In genomic region chr4:183101956-183102480, GRCh38 we compare ENCODE assay signal across 1 cellular context.
TF ChIP-seq lines count a peak whose summit lies in the region.

No MANE protein-coding gene starts in this region.

TF ChIP-seq in HepG2, 621 proteins besides CTCF, POLR2A, EP300 and RAD21 (continued from another document and continues in another):
- TF ChIP-seq ARID4A (CRISPR knock-in tag; IDR thresholded peaks at IDR 0.05; ENCODE audit: borderline replicate concordance) = peak; percentile 51; the same call in 1 of the 2 replicates
- TF ChIP-seq ZNF577 (CRISPR knock-in tag; IDR thresholded peaks at IDR 0.05; ENCODE audit: borderline replicate concordance, low read depth) = no peak
- TF ChIP-seq FOXA1 (IDR thresholded peaks at IDR 0.05) = peak; percentile 31; the same call in 1 of the 2 replicates
- TF ChIP-seq FOXA1 (CRISPR knock-in tag; IDR thresholded peaks at IDR 0.05) = peak; percentile 88
- peak; percentile 88 for TF ChIP-seq ZBTB21 (CRISPR knock-in tag; IDR thresholded peaks at IDR 0.05)
- no peak for TF ChIP-seq LCORL (IDR thresholded peaks at IDR 0.05)
- peak; percentile 62; the same call in 1 of the 2 replicates for TF ChIP-seq LCORL (CRISPR knock-in tag; IDR thresholded peaks at IDR 0.05)
- no peak for TF ChIP-seq TAF15 (IDR thresholded peaks at IDR 0.05; ENCODE audit: low read depth, low read length, poor library complexity, severe bottlenecking)
- TF ChIP-seq NBN (conservative IDR thresholded peaks at IDR 0.05) = no peak
- TF ChIP-seq ZNF382 (CRISPR knock-in tag; IDR thresholded peaks at IDR 0.05; ENCODE audit: borderline replicate concordance) = no peak
- 0 out of 4 replicates have a peak, but pooled peaks of 1 of the 2 experiments have one; percentile 22 for TF ChIP-seq NR2F1 (CRISPR knock-in tag; IDR thresholded peaks at IDR 0.05)
- TF ChIP-seq RARA (CRISPR knock-in tag; IDR thresholded peaks at IDR 0.05) = peak; percentile 56
- peak; percentile 46; the same call in 1 of the 2 replicates for TF ChIP-seq SNAPC2 (CRISPR knock-in tag; IDR thresholded peaks at IDR 0.05)
- TF ChIP-seq ZBTB43 (CRISPR knock-in tag; conservative IDR thresholded peaks at IDR 0.05) = peak; percentile 99
- TF ChIP-seq, protein P1, sequence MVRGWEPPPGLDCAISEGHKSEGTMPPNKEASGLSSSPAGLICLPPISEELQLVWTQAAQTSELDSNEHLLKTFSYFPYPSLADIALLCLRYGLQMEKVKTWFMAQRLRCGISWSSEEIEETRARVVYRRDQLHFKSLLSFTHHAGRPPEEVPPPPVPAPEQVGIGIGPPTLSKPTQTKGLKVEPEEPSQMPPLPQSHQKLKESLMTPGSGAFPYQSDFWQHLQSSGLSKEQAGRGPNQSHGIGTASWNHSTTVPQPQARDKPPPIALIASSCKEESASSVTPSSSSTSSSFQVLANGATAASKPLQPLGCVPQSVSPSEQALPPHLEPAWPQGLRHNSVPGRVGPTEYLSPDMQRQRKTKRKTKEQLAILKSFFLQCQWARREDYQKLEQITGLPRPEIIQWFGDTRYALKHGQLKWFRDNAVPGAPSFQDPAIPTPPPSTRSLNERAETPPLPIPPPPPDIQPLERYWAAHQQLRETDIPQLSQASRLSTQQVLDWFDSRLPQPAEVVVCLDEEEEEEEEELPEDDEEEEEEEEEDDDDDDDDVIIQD (CRISPR knock-in tag; IDR thresholded peaks at IDR 0.05; ENCODE audit: low read depth) = peak; percentile 77; the same call in 1 of the 2 replicates
- peak; percentile 88 for TF ChIP-seq FOXA3 (CRISPR knock-in tag; IDR thresholded peaks at IDR 0.05)
- TF ChIP-seq ZNF878 (CRISPR knock-in tag; IDR thresholded peaks at IDR 0.05) = no peak
- 0 out of 2 replicates have a peak, but pooled peaks have one; percentile 53 for TF ChIP-seq ZNF614 (CRISPR knock-in tag; IDR thresholded peaks at IDR 0.05; ENCODE audit: borderline replicate concordance)
- TF ChIP-seq ZZZ3 (CRISPR knock-in tag; IDR thresholded peaks at IDR 0.05; ENCODE audit: borderline replicate concordance) = no peak
- no peak for TF ChIP-seq PLRG1 (conservative IDR thresholded peaks at IDR 0.05)
- TF ChIP-seq STAT5B (CRISPR knock-in tag; IDR thresholded peaks at IDR 0.05) = no peak
- peak; percentile 92 for TF ChIP-seq TEAD3 (CRISPR knock-in tag; optimal IDR thresholded peaks at IDR 0.05; ENCODE audit: borderline replicate concordance)
- no peak for TF ChIP-seq ZNF20 (CRISPR knock-in tag; IDR thresholded peaks at IDR 0.05)
- no peak; the same call in 1 of the 2 replicates for TF ChIP-seq ZBTB20 (CRISPR knock-in tag; IDR thresholded peaks at IDR 0.05; ENCODE audit: borderline replicate concordance, low read depth)
- TF ChIP-seq FOXP1 (IDR thresholded peaks at IDR 0.05) = no peak
- peak; percentile 65 for TF ChIP-seq FOXP1 (CRISPR knock-in tag; IDR thresholded peaks at IDR 0.05)
- no peak for TF ChIP-seq SOX13 (IDR thresholded peaks at IDR 0.05)
- TF ChIP-seq SOX13 (CRISPR knock-in tag; conservative IDR thresholded peaks at IDR 0.05 in 1 of 2, IDR thresholded peaks at IDR 0.05 in 1 of 2) = peak in 1 of 2 experiments; percentile 87; a peak in 2 of 4 replicates
- no peak for TF ChIP-seq ZNF30 (CRISPR knock-in tag; IDR thresholded peaks at IDR 0.05)
- 0 out of 2 replicates have a peak, but pooled peaks have one; percentile 8 for TF ChIP-seq CEBPB (IDR thresholded peaks at IDR 0.05; ENCODE audit: borderline replicate concordance, low read depth, low read length)
- TF ChIP-seq ZNF547 (CRISPR knock-in tag; IDR thresholded peaks at IDR 0.05) = no peak
- 0 out of 2 replicates have a peak, but pooled peaks have one; percentile 56 for TF ChIP-seq ZHX1 (CRISPR knock-in tag; IDR thresholded peaks at IDR 0.05; ENCODE audit: low read depth)
- no peak for TF ChIP-seq REXO4 (CRISPR knock-in tag; IDR thresholded peaks at IDR 0.05; ENCODE audit: borderline replicate concordance)
- peak; percentile 59; the same call in 1 of the 2 replicates for TF ChIP-seq ISL2 (CRISPR knock-in tag; IDR thresholded peaks at IDR 0.05)
- TF ChIP-seq NR2F2 (IDR thresholded peaks at IDR 0.05; ENCODE audit: borderline replicate concordance, low read depth) = 0 out of 2 replicates have a peak, but pooled peaks have one; percentile 24
- no peak for TF ChIP-seq ZNF274 (CRISPR knock-in tag; IDR thresholded peaks at IDR 0.05)
- TF ChIP-seq FOXJ3 (CRISPR knock-in tag; IDR thresholded peaks at IDR 0.05; ENCODE audit: borderline replicate concordance) = no peak
- no peak for TF ChIP-seq ZNF713 (CRISPR knock-in tag; IDR thresholded peaks at IDR 0.05)
- no peak for TF ChIP-seq GPN1 (CRISPR knock-in tag; IDR thresholded peaks at IDR 0.05; ENCODE audit: borderline replicate concordance)
- TF ChIP-seq JDP2 (CRISPR knock-in tag; IDR thresholded peaks at IDR 0.05; ENCODE audit: borderline replicate concordance) = no peak
- TF ChIP-seq SP4 (CRISPR knock-in tag; IDR thresholded peaks at IDR 0.05) = no peak
- no peak for TF ChIP-seq ZSCAN21 (CRISPR knock-in tag; IDR thresholded peaks at IDR 0.05; ENCODE audit: borderline replicate concordance)
- 0 out of 2 replicates have a peak, but pooled peaks have one; percentile 22 for TF ChIP-seq DPF2 (CRISPR knock-in tag; IDR thresholded peaks at IDR 0.05; ENCODE audit: borderline replicate concordance, low read depth)
- TF ChIP-seq NFE2L1 (CRISPR knock-in tag; IDR thresholded peaks at IDR 0.05; ENCODE audit: borderline replicate concordance) = no peak
- no peak for TF ChIP-seq GLMP (CRISPR knock-in tag; IDR thresholded peaks at IDR 0.05; ENCODE audit: borderline replicate concordance)
- TF ChIP-seq NFRKB (IDR thresholded peaks at IDR 0.05) = no peak
- TF ChIP-seq ZNF33A (CRISPR knock-in tag; IDR thresholded peaks at IDR 0.05; ENCODE audit: borderline replicate concordance) = no peak
- TF ChIP-seq KLF11 (CRISPR knock-in tag; IDR thresholded peaks at IDR 0.05) = no peak
- TF ChIP-seq IRF9 (CRISPR knock-in tag; IDR thresholded peaks at IDR 0.05; ENCODE audit: borderline replicate concordance) = no peak
- peak; percentile 87 for TF ChIP-seq SAP130 (CRISPR knock-in tag; IDR thresholded peaks at IDR 0.05; ENCODE audit: low read depth)
- TF ChIP-seq SMAD3 (CRISPR knock-in tag; IDR thresholded peaks at IDR 0.05) = peak; percentile 57; the same call in 1 of the 2 replicates
- 0 out of 2 replicates have a peak, but pooled peaks have one; percentile 62 for TF ChIP-seq ZNF331 (CRISPR knock-in tag; IDR thresholded peaks at IDR 0.05)
- TF ChIP-seq SMYD3 (CRISPR knock-in tag; IDR thresholded peaks at IDR 0.05) = 0 out of 2 replicates have a peak, but pooled peaks have one; percentile 35
- TF ChIP-seq DZIP1 (CRISPR knock-in tag; IDR thresholded peaks at IDR 0.05) = no peak
- TF ChIP-seq HMGA1 (CRISPR knock-in tag; conservative IDR thresholded peaks at IDR 0.05) = no peak
- no peak for TF ChIP-seq ZNF550 (CRISPR knock-in tag; IDR thresholded peaks at IDR 0.05; ENCODE audit: borderline replicate concordance)
- TF ChIP-seq GTF2F1 (IDR thresholded peaks at IDR 0.05; ENCODE audit: low read length) = no peak
- TF ChIP-seq HES4 (CRISPR knock-in tag; IDR thresholded peaks at IDR 0.05; ENCODE audit: borderline replicate concordance) = no peak
